In the genomic region with DNA sequence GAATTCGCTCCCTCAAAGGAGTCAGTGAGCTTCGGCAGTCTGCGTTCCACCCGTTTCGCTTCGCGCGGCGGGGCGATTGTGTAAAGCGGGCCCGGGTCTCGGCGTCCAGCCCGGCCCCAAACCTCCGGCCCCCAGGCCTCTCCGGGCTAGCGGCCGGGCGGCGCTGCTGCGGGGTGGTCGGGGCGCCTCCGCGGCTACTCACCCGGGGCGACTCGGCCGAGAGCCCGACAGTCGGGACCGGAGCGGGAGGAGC, we compare ENCODE assay signal across 7 cellular contexts. TPM values are rescaled to one million over a fixed set of nuclear protein-coding genes. Genes with fewer than 3 reads are reported as not detected.
A peak's percentile ranks its signal among the peaks of the same experiment; 100 is the strongest.
DNase-seq lines count a peak whose midpoint lies in the region; ATAC-seq, FAIRE-seq and TF ChIP-seq lines count a peak whose summit lies in the region.

No MANE protein-coding gene starts in this region.

- H3K27ac ChIP-seq in kidney (ENCODE audit: low read depth in 2 of 2, low read length in 2 of 2): peak overlapping the region; percentile 94 to 95
- H3K27ac ChIP-seq in substantia nigra (ENCODE audit: low read depth, low read length, poor library complexity, severe bottlenecking): peak overlapping the region; percentile 96

- no peaks in the 10 kb centered on the region for H3K36me3 Mint-ChIP-seq in HFFc6 (ENCODE audit: low read depth)
- H3K36me3 Mint-ChIP-seq in activated naive CD8-positive, alpha-beta T cell treated with anti-CD3 and anti-CD28 coated beads, Interleukin-2, amount 10 ng/mL, durations not matched to agents 7 days and 5 days: no peaks in the 10 kb centered on the region

- H3K9me3 ChIP-seq in kidney (ENCODE audit: control insufficient read depth in 1 of 2, low read length in 2 of 2): no peaks in the 10 kb centered on the region

- peak overlapping the region; percentile 69 to 79 for H3K4me3 ChIP-seq in kidney (ENCODE audit: low read length in 2 of 2)

- H3K4me3 Mint-ChIP-seq in HFFc6: 0 out of 2 replicates have a peak overlapping the region, but pooled peaks have one; percentile 29
- peak overlapping the region; percentile 35 for H3K4me3 Mint-ChIP-seq in activated naive CD8-positive, alpha-beta T cell treated with anti-CD3 and anti-CD28 coated beads, Interleukin-2, amount 10 ng/mL, durations not matched to agents 7 days and 5 days

- no peaks in the 10 kb centered on the region for H3K4me1 Mint-ChIP-seq in HFFc6 (ENCODE audit: low read depth)
- no peaks in the 10 kb centered on the region for H3K4me1 Mint-ChIP-seq in activated naive CD8-positive, alpha-beta T cell treated with anti-CD3 and anti-CD28 coated beads, Interleukin-2, amount 10 ng/mL, durations not matched to agents 7 days and 5 days

- DNase-seq in HFFc6 (no peak), kidney (no peak), substantia nigra (lab: John Stamatoyannopoulos, UW) (peak in 3 of 49 donors; percentile 46 to 50 (median 48)), NCI-H1694 (lab: John Stamatoyannopoulos, UW) (no peak), NK-92 (lab: John Stamatoyannopoulos, UW; ENCODE audit: unreplicated experiment) (no peak), HPDE6-E6E7 (ENCODE audit: extremely low spot score) (no peak)
- peak; percentile 41 for DNase-seq in activated naive CD8-positive, alpha-beta T cell treated with anti-CD3 and anti-CD28 coated beads, Interleukin-2, amount 10 ng/mL, durations not matched to agents 7 days and 5 days

- no peaks in the 10 kb centered on the region for H3K36me3 ChIP-seq in kidney (ENCODE audit: control insufficient read depth in 1 of 2, insufficient read depth in 2 of 2, low read length in 2 of 2)

- POLR2A ChIA-PET in activated naive CD8-positive, alpha-beta T cell treated with anti-CD3 and anti-CD28 coated beads, Interleukin-2, amount 10 ng/mL, durations not matched to agents 7 days and 5 days (lab: Charles Lee): no interaction called here

- intact Hi-C loops in kidney (cut with DNase I): no loop called here

- peaks cover 14 to 17% of the 10 kb centered on the region in 2 donors for H3K4me1 ChIP-seq in kidney (ENCODE audit: control insufficient read depth in 1 of 2, insufficient read depth in 1 of 2, low read depth in 1 of 2, low read length in 2 of 2)

- TF ChIP-seq CTCF in HFFc6 (IDR thresholded peaks at IDR 0.05) (no peak; the same call in 1 of the 2 replicates), kidney (IDR thresholded peaks at IDR 0.05; ENCODE audit: borderline replicate concordance, extremely low read depth, insufficient read depth) (no peak)

- peak; percentile 15 for ATAC-seq in activated naive CD8-positive, alpha-beta T cell treated with anti-CD3 and anti-CD28 coated beads, Interleukin-2, amount 10 ng/mL, durations not matched to agents 7 days and 5 days (ENCODE audit: low read depth)

- H3K27ac Mint-ChIP-seq in HFFc6: no peak overlapping the region
- no peak overlapping the region for H3K27ac Mint-ChIP-seq in activated naive CD8-positive, alpha-beta T cell treated with anti-CD3 and anti-CD28 coated beads, Interleukin-2, amount 10 ng/mL, durations not matched to agents 7 days and 5 days

- no peak for FAIRE-seq in kidney (lab: Jason Lieb, UNC)

- no peaks in the 10 kb centered on the region for H3K9me3 Mint-ChIP-seq in HFFc6
- H3K9me3 Mint-ChIP-seq in activated naive CD8-positive, alpha-beta T cell treated with anti-CD3 and anti-CD28 coated beads, Interleukin-2, amount 10 ng/mL, durations not matched to agents 7 days and 5 days: no peaks in the 10 kb centered on the region

- H3K27me3 Mint-ChIP-seq in HFFc6 (ENCODE audit: insufficient read depth): peaks cover 39% of the 10 kb centered on the region
- peaks cover 54% of the 10 kb centered on the region for H3K27me3 Mint-ChIP-seq in activated naive CD8-positive, alpha-beta T cell treated with anti-CD3 and anti-CD28 coated beads, Interleukin-2, amount 10 ng/mL, durations not matched to agents 7 days and 5 days

- H3K9ac ChIP-seq in kidney (ENCODE audit: low read length in 2 of 2): peak overlapping the region; percentile 63 to 77

RNA-seq across cellular contexts. Expression of gene CHDH, which starts 0.4 kb away (rescaled TPM):
- total RNA-seq in HFFc6 (2021; fragmentation: NEBNext Ultra II Directional; extraction: Animal tissue kit (Norgen Biotek cat#: 25700)): not detected
- under 1 TPM; 0.11 to 0.17 TPM for total RNA-seq in activated naive CD8-positive, alpha-beta T cell treated with anti-CD3 and anti-CD28 coated beads, Interleukin-2, amount 10 ng/mL, durations not matched to agents 7 days and 5 days
- 33.4 TPM for total RNA-seq in kidney
- polyA plus RNA-seq in kidney (ENCODE audit: insufficient read depth, low read depth, low replicate concordance): 26.5 TPM

RNA-seq across cellular contexts. Expression of gene IL17RB, which starts 0.6 kb away (rescaled TPM):
- total RNA-seq in HFFc6 (2021; fragmentation: NEBNext Ultra II Directional; extraction: Animal tissue kit (Norgen Biotek cat#: 25700)): not detected
- total RNA-seq in activated naive CD8-positive, alpha-beta T cell treated with anti-CD3 and anti-CD28 coated beads, Interleukin-2, amount 10 ng/mL, durations not matched to agents 7 days and 5 days: under 1 TPM; 0.31 to 0.42 TPM
- 27.7 TPM for total RNA-seq in kidney
- 87.4 TPM for polyA plus RNA-seq in kidney (ENCODE audit: insufficient read depth, low read depth, low replicate concordance)

RNA-seq across cellular contexts. Expression of gene ACTR8, which starts 36.1 kb away (rescaled TPM):
- total RNA-seq in HFFc6 (2021; fragmentation: NEBNext Ultra II Directional; extraction: Animal tissue kit (Norgen Biotek cat#: 25700)): 10 to 100 TPM; 43.3 to 47.6 (median 45.6) TPM
- 10 to 100 TPM; 31.8 to 35.3 TPM for total RNA-seq in activated naive CD8-positive, alpha-beta T cell treated with anti-CD3 and anti-CD28 coated beads, Interleukin-2, amount 10 ng/mL, durations not matched to agents 7 days and 5 days
- 29.6 TPM for total RNA-seq in kidney
- polyA plus RNA-seq in kidney (ENCODE audit: insufficient read depth, low read depth, low replicate concordance): 20.4 TPM

RNA-seq across cellular contexts. Expression of gene SELENOK, which starts 45.9 kb away (rescaled TPM):
- total RNA-seq in HFFc6 (2021; fragmentation: NEBNext Ultra II Directional; extraction: Animal tissue kit (Norgen Biotek cat#: 25700)): 10 to 100 TPM; 28.6 to 42.2 (median 34.4) TPM
- total RNA-seq in activated naive CD8-positive, alpha-beta T cell treated with anti-CD3 and anti-CD28 coated beads, Interleukin-2, amount 10 ng/mL, durations not matched to agents 7 days and 5 days: 10 to 100 TPM; 43.2 to 43.9 TPM
- total RNA-seq in kidney: 51.0 TPM
- polyA plus RNA-seq in kidney (ENCODE audit: insufficient read depth, low read depth, low replicate concordance): 106 TPM

Comparison
In these comparisons a context has a peak if more than half of its experiments do, and no peak if none do; other contexts are left out.
1. RNA of gene CHDH, which starts 0.4 kb away (total RNA-seq): 33.4 TPM in kidney (single experiment); 0.11 to 0.17 TPM in activated naive CD8-positive, alpha-beta T cell treated with anti-CD3 and anti-CD28 coated beads, Interleukin-2, amount 10 ng/mL, durations not matched to agents 7 days and 5 days and not detected in HFFc6; every median in the first group is over 10 times any median in the second.
2. RNA of gene IL17RB, which starts 0.6 kb away (total RNA-seq): 27.7 TPM in kidney (single experiment); 0.31 to 0.42 TPM in activated naive CD8-positive, alpha-beta T cell treated with anti-CD3 and anti-CD28 coated beads, Interleukin-2, amount 10 ng/mL, durations not matched to agents 7 days and 5 days and not detected in HFFc6; every median in the first group is over 10 times any median in the second.